Comparison of ENCODE assay signal across 34 cellular contexts in genomic region chr6:31485063-31485462, GRCh38. TPM values are rescaled to one million over a fixed set of nuclear protein-coding genes. Genes with fewer than 3 reads are reported as not detected.
"Had no signal": no experiment of that assay in that cellular context is flagged by ENCODE, and none has a peak within 500 bp of the region (broad histone marks: within the 10 kb centered on the region; RNA-seq: fewer than 3 reads in every experiment).

No MANE protein-coding gene starts in this region.

- H3K36me3 ChIP-seq: adrenal gland, brain microvascular endothelial cell, heart left ventricle, left lung, lower lobe of right lung, ovary, uterus had no signal

- H3K4me3 ChIP-seq: adrenal gland, heart left ventricle, left lung, lower lobe of right lung, mucosa of descending colon, ovary, uterus had no signal

- H3K27ac ChIP-seq: adrenal gland, brain microvascular endothelial cell, foreskin keratinocyte, heart left ventricle, left lung, lower lobe of right lung, ovary, uterus had no signal

- H3K27me3 Mint-ChIP-seq: activated B cell treated with CpG ODN at 0.5 μM for 24 hours; activated naive CD8-positive, alpha-beta T cell; effector memory CD8-positive, alpha-beta T cell; stimulated activated naive CD8-positive, alpha-beta T cell treated with anti-CD3 and anti-CD28 coated beads, Interleukin-15, amount 100 ng/mL, for 72 hours had no signal

- H3K4me1 ChIP-seq: adrenal gland, foreskin keratinocyte, heart left ventricle, left lung, lower lobe of right lung, uterus had no signal

- ATAC-seq: activated CD8-positive, alpha-beta T cell treated with anti-CD3 and anti-CD28 coated beads, Interleukin-2, amount 10 ng/mL, durations not matched to agents 7 days and 5 days; effector memory CD8-positive, alpha-beta T cell; foreskin keratinocyte; heart left ventricle; left lung; lower lobe of right lung; mucosa of descending colon; sciatic nerve; stimulated activated effector memory CD8-positive, alpha-beta T cell treated with anti-CD3 and anti-CD28 coated beads, Interleukin-12 subunit alpha, Interleukin-12 subunit beta, amount 100 ng/mL, for 72 hours; stimulated activated naive CD8-positive, alpha-beta T cell treated with anti-CD3 and anti-CD28 coated beads, Interleukin-15, amount 100 ng/mL, for 72 hours had no signal

- H3K9me3 ChIP-seq: adrenal gland, heart left ventricle, left lung, lower lobe of right lung, mucosa of descending colon, ovary, uterus had no signal

- H3K27me3 ChIP-seq: brain microvascular endothelial cell, foreskin keratinocyte, left lung, ovary, uterus had no signal

- H3K27ac Mint-ChIP-seq: activated B cell treated with CpG ODN at 0.5 μM for 24 hours; activated CD8-positive, alpha-beta T cell treated with anti-CD3 and anti-CD28 coated beads, Interleukin-2, amount 10 ng/mL, durations not matched to agents 7 days and 5 days; activated naive CD8-positive, alpha-beta T cell; effector memory CD8-positive, alpha-beta T cell; nephron; progenitor cell of endocrine pancreas; stimulated activated effector memory CD8-positive, alpha-beta T cell treated with anti-CD3 and anti-CD28 coated beads, Interleukin-12 subunit alpha, Interleukin-12 subunit beta, amount 100 ng/mL, for 72 hours; stimulated activated naive CD8-positive, alpha-beta T cell treated with anti-CD3 and anti-CD28 coated beads, Interleukin-15, amount 100 ng/mL, for 72 hours; T-helper 2 cell treated with Interferon-gamma antibody and Interleukin-4, amounts not matched to agents 5 μg/mL and 100 μg/mL, for 36 hours; type B pancreatic cell had no signal

- H3K4me3 Mint-ChIP-seq: activated B cell treated with CpG ODN at 0.5 μM for 24 hours; activated CD8-positive, alpha-beta T cell treated with anti-CD3 and anti-CD28 coated beads, Interleukin-2, amount 10 ng/mL, durations not matched to agents 7 days and 5 days; activated naive CD8-positive, alpha-beta T cell; effector memory CD8-positive, alpha-beta T cell; nephron; stimulated activated effector memory CD8-positive, alpha-beta T cell treated with anti-CD3 and anti-CD28 coated beads, Interleukin-12 subunit alpha, Interleukin-12 subunit beta, amount 100 ng/mL, for 72 hours; stimulated activated naive CD8-positive, alpha-beta T cell treated with anti-CD3 and anti-CD28 coated beads, Interleukin-15, amount 100 ng/mL, for 72 hours; T-helper 2 cell treated with Interferon-gamma antibody and Interleukin-4, amounts not matched to agents 5 μg/mL and 100 μg/mL, for 36 hours; type B pancreatic cell had no signal

- H3K36me3 Mint-ChIP-seq: activated naive CD8-positive, alpha-beta T cell; type B pancreatic cell had no signal

- H3K4me1 Mint-ChIP-seq: nephron had no signal

- H3K9me3 Mint-ChIP-seq: activated B cell treated with CpG ODN at 0.5 μM for 24 hours; effector memory CD8-positive, alpha-beta T cell; nephron; stimulated activated effector memory CD8-positive, alpha-beta T cell treated with anti-CD3 and anti-CD28 coated beads, Interleukin-12 subunit alpha, Interleukin-12 subunit beta, amount 100 ng/mL, for 72 hours; stimulated activated naive CD8-positive, alpha-beta T cell treated with anti-CD3 and anti-CD28 coated beads, Interleukin-15, amount 100 ng/mL, for 72 hours; T-helper 2 cell treated with Interferon-gamma antibody and Interleukin-4, amounts not matched to agents 5 μg/mL and 100 μg/mL, for 36 hours; type B pancreatic cell had no signal

- DNase-seq: activated B cell treated with CpG ODN at 0.5 μM for 24 hours; activated CD8-positive, alpha-beta T cell treated with anti-CD3 and anti-CD28 coated beads, Interleukin-2, amount 10 ng/mL, durations not matched to agents 7 days and 5 days; activated effector memory CD4-positive, alpha-beta T cell treated with Interleukin-2 at 50 U/mL for 16 hours; activated naive CD4-positive, alpha-beta T cell treated with Interleukin-2 at 50 U/mL for 16 hours; aorta; brain microvascular endothelial cell; cortex of kidney; effector memory CD8-positive, alpha-beta T cell; erythroblast; foreskin keratinocyte; heart left ventricle; hypothalamus; left lung; lower lobe of right lung; mucosa of descending colon; ovary; small intestine; stimulated activated CD4-positive, alpha-beta T cell treated with anti-CD3 and anti-CD28 coated beads, Interleukin-4, amount 100 ng/mL, for 24 hours; stimulated activated naive CD8-positive, alpha-beta T cell treated with anti-CD3 and anti-CD28 coated beads, Interleukin-15, amount 100 ng/mL, for 72 hours; substantia nigra; uterus had no signal

RNA-seq across cellular contexts. Expression of gene MCCD1, which starts 43.7 kb away (rescaled TPM):
- total RNA-seq: activated B cell treated with CpG ODN at 0.5 μM for 24 hours; activated CD8-positive, alpha-beta T cell treated with anti-CD3 and anti-CD28 coated beads, Interleukin-2, amount 10 ng/mL, durations not matched to agents 7 days and 5 days; adrenal gland; aorta; cardiac septum; cerebellum; foreskin keratinocyte; heart left ventricle; left lung; lower lobe of right lung; mesenteric fat pad; mucosa of descending colon; myocyte; ovary; progenitor cell of endocrine pancreas; sciatic nerve; uterus had no signal
- polyA plus RNA-seq: adrenal gland, aorta, foreskin keratinocyte, heart left ventricle, ovary, small intestine, thymus had no signal
